In the genomic region with DNA sequence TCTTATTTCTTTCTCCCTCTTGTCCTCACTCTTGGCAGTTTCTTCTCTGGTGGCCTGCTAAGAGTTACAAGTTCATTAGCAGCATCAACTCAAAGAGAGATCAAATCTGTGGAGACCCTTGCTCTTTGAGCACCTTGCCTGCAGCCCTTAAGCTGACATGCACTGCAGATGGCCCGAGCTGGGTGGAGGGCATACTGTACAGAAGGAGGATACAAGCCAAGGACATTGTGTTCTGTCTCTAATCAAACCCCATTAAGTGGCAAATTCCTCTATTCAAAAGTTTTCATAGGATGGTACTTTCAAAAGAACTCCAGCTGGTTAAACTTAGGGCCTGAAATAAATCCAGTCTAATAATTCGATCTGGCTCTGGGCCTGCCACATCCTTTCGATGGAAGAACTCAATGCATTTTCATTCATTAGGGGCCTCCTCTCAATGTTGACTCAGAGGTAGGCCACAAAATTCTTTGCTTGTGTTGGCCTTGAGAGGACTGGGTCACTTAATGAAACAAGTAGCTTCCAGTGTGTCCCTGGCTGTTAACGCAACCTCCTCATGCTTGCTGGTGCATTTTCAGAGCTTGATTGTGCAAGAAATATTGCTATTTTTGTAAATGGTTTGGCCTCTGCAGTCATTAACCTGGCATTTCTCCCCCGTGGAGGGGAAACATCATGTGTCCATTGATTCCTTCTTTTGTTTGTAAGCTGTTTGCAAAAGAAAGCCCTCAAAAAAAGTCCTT, we compare ENCODE assay signal across 12 cellular contexts.
DNase-seq lines count a peak whose midpoint lies in the region; ATAC-seq and TF ChIP-seq lines count a peak whose summit lies in the region.
"Had no signal": no experiment of that assay in that cellular context is flagged by ENCODE, and none has a peak within 500 bp of the region (broad histone marks: within the 10 kb centered on the region; RNA-seq: fewer than 3 reads in every experiment).

No MANE protein-coding gene starts in this region.

- POLR2A ChIA-PET in PC-3 (lab: Charles Lee; ENCODE audit: unreplicated experiment): no interaction called here

- H2AFZ ChIP-seq in smooth muscle cell (ENCODE audit: low read depth): peak overlapping the region; percentile 36
- no peak overlapping the region for H2AFZ ChIP-seq in PC-3 (ENCODE audit: low read length)

- H3K36me3 ChIP-seq in breast epithelium: no peaks in the 10 kb centered on the region
- no peaks in the 10 kb centered on the region for H3K36me3 ChIP-seq in smooth muscle cell (ENCODE audit: low read depth)
- no peaks in the 10 kb centered on the region for H3K36me3 ChIP-seq in PC-3 (ENCODE audit: low read depth, low read length)

- intact Hi-C loops in breast epithelium (cut with DNase I; ENCODE audit: low total_unique reads) (no loop called here), PC-3 (cut with micrococcal nuclease) (no loop called here)

- H3K27me3 Mint-ChIP-seq in natural killer cell treated with Interleukin-12 subunit alpha and Interleukin-12 subunit beta and Interleukin-15 and Interleukin-18, amount 100 ng/mL, for 72 hours: peaks cover 11 to 17% of the 10 kb centered on the region in 2 donors
- H3K27me3 Mint-ChIP-seq in glutamatergic neuron (ENCODE audit: unreplicated experiment): no peaks in the 10 kb centered on the region

- H3K4me1 ChIP-seq in breast epithelium (peaks cover 0 to 17% of the 10 kb centered on the region in 2 donors), smooth muscle cell (ENCODE audit: low read depth) (peaks cover 10% of the 10 kb centered on the region), PC-3 (ENCODE audit: insufficient read depth, low read length) (no peaks in the 10 kb centered on the region)

- H3K9me3 ChIP-seq in breast epithelium (no peaks in the 10 kb centered on the region), smooth muscle cell (replicated peaks; ENCODE audit: low read depth) (no peaks in the 10 kb centered on the region), PC-3 (ENCODE audit: low read length) (no peaks in the 10 kb centered on the region)

- H3K9me3 Mint-ChIP-seq in natural killer cell treated with Interleukin-12 subunit alpha and Interleukin-12 subunit beta and Interleukin-15 and Interleukin-18, amount 100 ng/mL, for 72 hours: no peaks in the 10 kb centered on the region
- H3K9me3 Mint-ChIP-seq in glutamatergic neuron (ENCODE audit: unreplicated experiment): no peaks in the 10 kb centered on the region

- no peak overlapping the region for H3K4me3 ChIP-seq in breast epithelium
- H3K4me3 ChIP-seq in smooth muscle cell: no peak overlapping the region
- no peak overlapping the region for H3K4me3 ChIP-seq in PC-3 (ENCODE audit: low read length)

- H3K4me1 Mint-ChIP-seq in natural killer cell treated with Interleukin-12 subunit alpha and Interleukin-12 subunit beta and Interleukin-15 and Interleukin-18, amount 100 ng/mL, for 72 hours (ENCODE audit: low read depth in 2 of 2): no peaks in the 10 kb centered on the region
- H3K4me1 Mint-ChIP-seq in glutamatergic neuron (ENCODE audit: low read depth, unreplicated experiment): no peaks in the 10 kb centered on the region

- no peak overlapping the region for H3K4me3 Mint-ChIP-seq in natural killer cell treated with Interleukin-12 subunit alpha and Interleukin-12 subunit beta and Interleukin-15 and Interleukin-18, amount 100 ng/mL, for 72 hours
- H3K4me3 Mint-ChIP-seq in glutamatergic neuron (ENCODE audit: unreplicated experiment): no peak overlapping the region

- no peak overlapping the region for H3K27ac Mint-ChIP-seq in natural killer cell treated with Interleukin-12 subunit alpha and Interleukin-12 subunit beta and Interleukin-15 and Interleukin-18, amount 100 ng/mL, for 72 hours
- H3K27ac Mint-ChIP-seq in glutamatergic neuron (ENCODE audit: unreplicated experiment): no peak overlapping the region

- TF ChIP-seq POLR2A in breast epithelium (IDR thresholded peaks at IDR 0.05): no peak

- DNase-seq in HuH-7 (ENCODE audit: low spot score): peak; percentile 43
- peak in 1 of 2 donors; percentile 77 for DNase-seq in breast epithelium (ENCODE audit: low spot score in 2 of 2)
- peak; percentile 81 for DNase-seq in iris pigment epithelial cell (ENCODE audit: low read depth)
- no peak for DNase-seq in smooth muscle cell (lab: John Stamatoyannopoulos, UW; ENCODE audit: unreplicated experiment)
- DNase-seq in natural killer cell treated with Interleukin-12 subunit alpha and Interleukin-12 subunit beta and Interleukin-15 and Interleukin-18, amount 100 ng/mL, for 72 hours (ENCODE audit: low spot score): no peak
- DNase-seq in glutamatergic neuron: no peak
- DNase-seq in PC-3: no peak
- DNase-seq: activated CD8-positive, alpha-beta memory T cell treated with anti-CD3 and anti-CD28 coated beads, Interleukin-2, amount 50 U/mL, for 48 hours; GF-D8; NCI-H1694 treated with DMSO at 0.1 percent for 48 hours; SW 1271 had no signal

- no TSS peak for BruUV-seq in PC-3 (replicated peaks; lab: Mats Ljungman, UMichigan)

- H4K20me1 ChIP-seq in smooth muscle cell (ENCODE audit: low read depth): no peaks in the 10 kb centered on the region
- no peaks in the 10 kb centered on the region for H4K20me1 ChIP-seq in PC-3 (ENCODE audit: low read length)

- no peak for ATAC-seq in natural killer cell treated with Interleukin-12 subunit alpha and Interleukin-12 subunit beta and Interleukin-15 and Interleukin-18, amount 100 ng/mL, for 72 hours
- ATAC-seq in GM19023 (IDR thresholded peaks at IDR 0.05; ENCODE audit: unreplicated experiment) (no peak), PC-3 (no peak)

- 77% methylated on average over 5 of the region's 5 CpGs for WGBS in smooth muscle cell (ENCODE audit: low lambda C conversion rate)

- H3F3A ChIP-seq in smooth muscle cell (ENCODE audit: low read depth) (no peaks in the 10 kb centered on the region), PC-3 (ENCODE audit: low read length, unreplicated experiment) (no peaks in the 10 kb centered on the region)

- no peaks in the 10 kb centered on the region for H3K9me2 ChIP-seq in PC-3 (replicated peaks; ENCODE audit: low read length)

- no peaks in the 10 kb centered on the region for H3K79me2 ChIP-seq in smooth muscle cell (ENCODE audit: low read depth)
- no peaks in the 10 kb centered on the region for H3K79me2 ChIP-seq in PC-3 (ENCODE audit: low read length)

- peak overlapping the region; percentile 19 for H3K4me2 ChIP-seq in smooth muscle cell
- no peak overlapping the region for H3K4me2 ChIP-seq in PC-3 (ENCODE audit: low read length)

- H3K27me3 ChIP-seq in breast epithelium: no peaks in the 10 kb centered on the region
- H3K27me3 ChIP-seq in smooth muscle cell (ENCODE audit: low read depth): no peaks in the 10 kb centered on the region
- H3K27me3 ChIP-seq in PC-3 (ENCODE audit: low read length): peaks cover 10% of the 10 kb centered on the region; the same call in 1 of the 2 replicates

- CTCF ChIA-PET in PC-3 (lab: Charles Lee): no interaction called here

- TF ChIP-seq CTCF in breast epithelium (IDR thresholded peaks at IDR 0.05) (no peak), smooth muscle cell (IDR thresholded peaks at IDR 0.05; ENCODE audit: borderline replicate concordance, insufficient read depth, poor library complexity, severe bottlenecking) (no peak), glutamatergic neuron (IDR thresholded peaks at IDR 0.05; ENCODE audit: partially characterized antibody, unreplicated experiment) (no peak), PC-3 (conservative IDR thresholded peaks at IDR 0.05; ENCODE audit: low read depth, low read length) (no peak)

- H3K27ac ChIP-seq in breast epithelium (peak overlapping the region; percentile 76 to 80), smooth muscle cell (ENCODE audit: low read depth) (no peak overlapping the region), PC-3 (ENCODE audit: low read length) (no peak overlapping the region)

- H3K36me3 Mint-ChIP-seq in natural killer cell treated with Interleukin-12 subunit alpha and Interleukin-12 subunit beta and Interleukin-15 and Interleukin-18, amount 100 ng/mL, for 72 hours: no peaks in the 10 kb centered on the region
- no peaks in the 10 kb centered on the region for H3K36me3 Mint-ChIP-seq in glutamatergic neuron (ENCODE audit: unreplicated experiment)

- H3K9ac ChIP-seq in smooth muscle cell (ENCODE audit: low read depth) (no peak overlapping the region), PC-3 (ENCODE audit: low read length) (no peak overlapping the region)

Comparison
In these comparisons a context has a peak if more than half of its experiments do, and no peak if none do; other contexts are left out.
1. DNase-seq: peak in HuH-7 (single experiment) and iris pigment epithelial cell (single experiment); none in smooth muscle cell (single experiment), natural killer cell treated with Interleukin-12 subunit alpha and Interleukin-12 subunit beta and Interleukin-15 and Interleukin-18, amount 100 ng/mL, for 72 hours (single experiment), glutamatergic neuron (single experiment) and PC-3 (single experiment).
2. H3K27ac ChIP-seq: peak in breast epithelium (2 of 2); none in smooth muscle cell (single experiment) and PC-3 (single experiment).